ENCODE assay signal across 1 cellular context in genomic region chr2:200665626-200666453, GRCh38.
TF ChIP-seq lines count a peak whose summit lies in the region.

No MANE protein-coding gene starts in this region.

TF ChIP-seq in HepG2, 621 proteins besides CTCF, POLR2A, EP300 and RAD21 (continued from another document):
- TF ChIP-seq HOMEZ (CRISPR knock-in tag; IDR thresholded peaks at IDR 0.05; ENCODE audit: low read depth), result peak; percentile 58; the same call in 1 of the 2 replicates
- TF ChIP-seq ZNF570 (CRISPR knock-in tag; IDR thresholded peaks at IDR 0.05; ENCODE audit: borderline replicate concordance), result peak; percentile 93; the same call in 1 of the 2 replicates
- TF ChIP-seq SOX5 (CRISPR knock-in tag; IDR thresholded peaks at IDR 0.05; ENCODE audit: borderline replicate concordance), result peak; percentile 50; the same call in 1 of the 2 replicates
- peak; percentile 26; the same call in 1 of the 2 replicates for TF ChIP-seq ATF7 (IDR thresholded peaks at IDR 0.05)
- no peak for TF ChIP-seq ATF7 (CRISPR knock-in tag; IDR thresholded peaks at IDR 0.05)
- no peak for TF ChIP-seq ZNF446 (CRISPR knock-in tag; IDR thresholded peaks at IDR 0.05)
- no peak for TF ChIP-seq ARID4A (CRISPR knock-in tag; IDR thresholded peaks at IDR 0.05; ENCODE audit: borderline replicate concordance)
- peak; percentile 46; the same call in 1 of the 2 replicates for TF ChIP-seq CEBPB (IDR thresholded peaks at IDR 0.05; ENCODE audit: borderline replicate concordance, low read depth, low read length)
- 0 out of 2 replicates have a peak, but pooled peaks have one; percentile 27 for TF ChIP-seq PPARG (CRISPR knock-in tag; conservative IDR thresholded peaks at IDR 0.05)
- TF ChIP-seq TEF (CRISPR knock-in tag; IDR thresholded peaks at IDR 0.05), result no peak
- TF ChIP-seq KAT7 (CRISPR knock-in tag; IDR thresholded peaks at IDR 0.05; ENCODE audit: borderline replicate concordance), result no peak
- TF ChIP-seq, protein P1, sequence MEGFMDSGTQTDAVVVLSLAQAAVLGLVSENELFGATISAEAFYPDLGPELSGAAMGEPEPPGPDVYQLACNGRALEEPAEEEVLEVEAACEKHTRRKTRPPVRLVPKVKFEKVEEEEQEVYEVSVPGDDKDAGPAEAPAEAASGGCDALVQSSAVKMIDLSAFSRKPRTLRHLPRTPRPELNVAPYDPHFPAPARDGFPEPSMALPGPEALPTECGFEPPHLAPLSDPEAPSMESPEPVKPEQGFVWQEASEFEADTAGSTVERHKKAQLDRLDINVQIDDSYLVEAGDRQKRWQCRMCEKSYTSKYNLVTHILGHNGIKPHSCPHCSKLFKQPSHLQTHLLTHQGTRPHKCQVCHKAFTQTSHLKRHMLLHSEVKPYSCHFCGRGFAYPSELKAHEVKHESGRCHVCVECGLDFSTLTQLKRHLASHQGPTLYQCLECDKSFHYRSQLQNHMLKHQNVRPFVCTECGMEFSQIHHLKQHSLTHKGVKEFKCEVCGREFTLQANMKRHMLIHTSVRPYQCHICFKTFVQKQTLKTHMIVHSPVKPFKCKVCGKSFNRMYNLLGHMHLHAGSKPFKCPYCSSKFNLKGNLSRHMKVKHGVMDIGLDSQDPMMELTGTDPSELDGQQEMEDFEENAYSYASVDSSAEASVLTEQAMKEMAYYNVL (CRISPR knock-in tag; IDR thresholded peaks at IDR 0.05; ENCODE audit: borderline replicate concordance), result no peak
- peak; percentile 45; the same call in 1 of the 2 replicates for TF ChIP-seq GATAD2A (CRISPR knock-in tag; IDR thresholded peaks at IDR 0.05)
TF ChIP-seq in HepG2: peak in this region for 19.
